ENCODE assay signal across 15 cellular contexts in genomic region chr1:64757213-64757612, GRCh38. TPM values are rescaled to one million over a fixed set of nuclear protein-coding genes. Genes with fewer than 3 reads are reported as not detected.
DNase-seq lines count a peak whose midpoint lies in the region; ATAC-seq and TF ChIP-seq lines count a peak whose summit lies in the region.
"Had no signal": no experiment of that assay in that cellular context is flagged by ENCODE, and none has a peak within 500 bp of the region (broad histone marks: within the 10 kb centered on the region; RNA-seq: fewer than 3 reads in every experiment).

No MANE protein-coding gene starts in this region.

- H3K36me3 ChIP-seq in right atrium auricular region (no peaks in the 10 kb centered on the region), colonic mucosa (no peaks in the 10 kb centered on the region), left ventricle myocardium inferior (no peaks in the 10 kb centered on the region), transverse colon (no peaks in the 10 kb centered on the region)
- H3K36me3 ChIP-seq: SJSA1 had no signal

- DNase-seq in Right ventricle myocardium superior (no peak), right atrium auricular region (ENCODE audit: low spot score) (no peak), colonic mucosa (peak; percentile 25), left ventricle myocardium inferior (peak; percentile 22), transverse colon (no peak), NCI-H1105 treated with DMSO at 0.1 percent for 48 hours (lab: John Stamatoyannopoulos, UW) (no peak), foreskin melanocyte (no peak)
- DNase-seq: COR-L47, NCI-H1417 treated with DMSO at 0.1 percent for 48 hours, NCI-H187 treated with DMSO at 0.1 percent for 48 hours, NCI-H526 had no signal

- ATAC-seq in Right ventricle myocardium superior (ENCODE audit: poor library complexity) (peak; percentile 74), HG03520 (IDR thresholded peaks at IDR 0.05; ENCODE audit: unreplicated experiment) (no peak)
- ATAC-seq: GM12878, HepG2 had no signal

- H3K9ac ChIP-seq in colonic mucosa (ENCODE audit: low read depth in 2 of 2, low read length in 2 of 2): no peak overlapping the region

- H3K9me3 ChIP-seq in right atrium auricular region: no peaks in the 10 kb centered on the region
- no peaks in the 10 kb centered on the region for H3K9me3 ChIP-seq in colonic mucosa
- peaks cover 7% of the 10 kb centered on the region for H3K9me3 ChIP-seq in left ventricle myocardium inferior (replicated peaks)
- no peaks in the 10 kb centered on the region for H3K9me3 ChIP-seq in transverse colon
- H3K9me3 ChIP-seq: SJSA1 had no signal

- H3K27me3 ChIP-seq in right atrium auricular region: no peaks in the 10 kb centered on the region
- H3K27me3 ChIP-seq in colonic mucosa: no peaks in the 10 kb centered on the region
- H3K27me3 ChIP-seq in left ventricle myocardium inferior (ENCODE audit: low read depth): no peaks in the 10 kb centered on the region
- no peaks in the 10 kb centered on the region for H3K27me3 ChIP-seq in transverse colon
- H3K27me3 ChIP-seq: SJSA1 had no signal

- intact Hi-C loops in Right ventricle myocardium superior (cut with DNase I): no loop called here
- intact Hi-C loops in colonic mucosa (cut with DNase I): no loop called here
- intact Hi-C loops in left ventricle myocardium inferior (cut with micrococcal nuclease): no loop called here
- intact Hi-C loops in transverse colon (cut with DNase I; ENCODE audit: low total_unique reads): no loop called here

- H3K27ac ChIP-seq in right atrium auricular region (no peak overlapping the region), colonic mucosa (peak overlapping the region; percentile 79), left ventricle myocardium inferior (replicated peaks) (peak overlapping the region; percentile 34), transverse colon (peak overlapping the region; percentile 69 to 81 (median 76))
- H3K27ac ChIP-seq: SJSA1 had no signal

- no peak for TF ChIP-seq EP300 in transverse colon (IDR thresholded peaks at IDR 0.05; ENCODE audit: low read depth)

- H3K4me3 ChIP-seq in right atrium auricular region (no peak overlapping the region), colonic mucosa (no peak overlapping the region), left ventricle myocardium inferior (no peak overlapping the region), transverse colon (no peak overlapping the region)
- H3K4me3 ChIP-seq: GM12878, SJSA1 had no signal

- 29 to 39% methylated on average over 1 of the region's 1 CpG for WGBS in transverse colon (ENCODE audit: low coverage in 1 of 2), 2 donors

- no peak for TF ChIP-seq POLR2A in transverse colon (IDR thresholded peaks at IDR 0.05)

- in situ Hi-C loops in transverse colon (cut with MboI; ENCODE audit: low pct_ligation_motif_present in 1 of 4, low pct_unique_long_range_greater_than_20kb in 1 of 4, low sequenced_read_pairs in 3 of 4): no loop called here

- TF ChIP-seq CTCF in right atrium auricular region (IDR thresholded peaks at IDR 0.05): no peak
- no peak for TF ChIP-seq CTCF in colonic mucosa (IDR thresholded peaks at IDR 0.05)
- TF ChIP-seq CTCF in left ventricle myocardium inferior (IDR thresholded peaks at IDR 0.05; ENCODE audit: borderline replicate concordance): no peak
- TF ChIP-seq CTCF in transverse colon (IDR thresholded peaks at IDR 0.05): no peak

- peaks cover 0 to 7% of the 10 kb centered on the region in 2 donors for H3K4me1 ChIP-seq in right atrium auricular region
- H3K4me1 ChIP-seq in colonic mucosa: peaks cover 5% of the 10 kb centered on the region
- peaks cover 57% of the 10 kb centered on the region for H3K4me1 ChIP-seq in left ventricle myocardium inferior
- peaks cover 6 to 65% (median 42%) of the 10 kb centered on the region in 4 donors for H3K4me1 ChIP-seq in transverse colon
- H3K4me1 ChIP-seq: SJSA1 had no signal

RNA-seq across cellular contexts. Expression of gene RAVER2, which starts 12.3 kb away (rescaled TPM):
- total RNA-seq in Right ventricle myocardium superior: 30.1 TPM
- 10 to 100 TPM; 11.5 to 23.2 TPM for total RNA-seq in right atrium auricular region
- total RNA-seq in colonic mucosa: 10 to 100 TPM; 43.0 to 58.6 TPM
- 23.8 TPM for total RNA-seq in left ventricle myocardium inferior
- total RNA-seq in transverse colon: 10 to 100 TPM; 46.8 to 94.5 (median 71.0) TPM

Comparison
In these comparisons a context has a peak if more than half of its experiments do, and no peak if none do; other contexts are left out.
1. DNase-seq: peak in colonic mucosa (single experiment) and left ventricle myocardium inferior (single experiment); none in Right ventricle myocardium superior (single experiment), right atrium auricular region (single experiment), transverse colon (single experiment), NCI-H1105 treated with DMSO at 0.1 percent for 48 hours (single experiment) and foreskin melanocyte (single experiment).
2. H3K27ac ChIP-seq: peak in colonic mucosa (single experiment), left ventricle myocardium inferior (single experiment) and transverse colon (4 of 4); none in right atrium auricular region (0 of 2).